In genomic region chr6:82246802-82247633, GRCh38 we compare ENCODE assay signal across 8 cellular contexts. TPM values are rescaled to one million over a fixed set of nuclear protein-coding genes. Genes with fewer than 3 reads are reported as not detected.
A peak's percentile ranks its signal among the peaks of the same experiment; 100 is the strongest.
DNase-seq lines count a peak whose midpoint lies in the region; ATAC-seq, FAIRE-seq and TF ChIP-seq lines count a peak whose summit lies in the region.

No MANE protein-coding gene starts in this region.

- POLR2A ChIA-PET in naive thymus-derived CD8-positive, alpha-beta T cell (lab: Charles Lee): interaction anchor here (1.0 kb wide), 1 partner anchor 819 kb away, joined by 3 read pairs; the partner anchor contains the start of gene UBE3D

- peak; percentile 44 for ATAC-seq in HG02840 (IDR thresholded peaks at IDR 0.05; ENCODE audit: low FRiP score, unreplicated experiment)
- ATAC-seq in naive thymus-derived CD8-positive, alpha-beta T cell: peak; percentile 73 to 79

- H3K4me3 Mint-ChIP-seq in naive thymus-derived CD8-positive, alpha-beta T cell: peak overlapping the region; percentile 93 to 99 (median 97)

- no peaks in the 10 kb centered on the region for H3K9me3 Mint-ChIP-seq in naive thymus-derived CD8-positive, alpha-beta T cell

- no peak for FAIRE-seq in D721Med (lab: Jason Lieb, UNC)

- H3K4me1 Mint-ChIP-seq in naive thymus-derived CD8-positive, alpha-beta T cell: peaks cover 19 to 48% (median 43%) of the 10 kb centered on the region in 4 donors

- peak overlapping the region; percentile 85 for H3K4me3 ChIP-seq in fibroblast of pulmonary artery (replicated peaks; ENCODE audit: low read depth, low read length)

- H3K27ac Mint-ChIP-seq in naive thymus-derived CD8-positive, alpha-beta T cell: peak overlapping the region; percentile 96 to 99 (median 99)

- TF ChIP-seq CTCF in GM13976 (IDR thresholded peaks at IDR 0.05; ENCODE audit: borderline replicate concordance, control extremely low read depth, extremely low read depth, insufficient read depth, missing control alignments) (no peak), fibroblast of pulmonary artery (IDR thresholded peaks at IDR 0.05; ENCODE audit: low read length, missing control alignments) (no peak), D721Med (IDR thresholded peaks at IDR 0.05; ENCODE audit: insufficient read depth, missing control alignments) (no peak)

- DNase-seq in Ammon's horn (ENCODE audit: low spot score): peak; percentile 78
- DNase-seq in GM13976 (ENCODE audit: low spot score): peak; percentile 68
- DNase-seq in NCI-H1105 treated with DMSO at 0.1 percent for 48 hours (lab: John Stamatoyannopoulos, UW): peak; percentile 62
- DNase-seq in activated CD4-positive, alpha-beta T cell treated with anti-CD3 and anti-CD28 coated beads, Interleukin-2, amount 50 U/mL, for 24 hours (ENCODE audit: low read depth in 1 of 2, low spot score in 1 of 2): peak; percentile 1 to 30
- peak; percentile 45 for DNase-seq in fibroblast of pulmonary artery (ENCODE audit: low read depth)
- peak in 1 of 10 donors; percentile 1 for DNase-seq in naive thymus-derived CD8-positive, alpha-beta T cell
- DNase-seq in D721Med (ENCODE audit: insufficient read length, low spot score): no peak

- H3K27me3 Mint-ChIP-seq in naive thymus-derived CD8-positive, alpha-beta T cell: no peaks in the 10 kb centered on the region

- in situ Hi-C loops in GM13976 (cut with MboI; ENCODE audit: low sequenced_read_pairs, unreplicated experiment): no loop called here

- peaks cover 0 to 10% (median 6%) of the 10 kb centered on the region in 3 donors for H3K36me3 Mint-ChIP-seq in naive thymus-derived CD8-positive, alpha-beta T cell

RNA-seq across cellular contexts. Expression of gene IBTK, which starts 0.5 kb away (rescaled TPM):
- 10 to 100 TPM; 28.2 to 29.0 TPM for total RNA-seq in naive thymus-derived CD8-positive, alpha-beta T cell
- polyA plus RNA-seq in naive thymus-derived CD8-positive, alpha-beta T cell: 10 to 100 TPM; 14.9 to 19.7 (median 15.5) TPM
